ENCODE assay signal across 1 cellular context in the genomic region with DNA sequence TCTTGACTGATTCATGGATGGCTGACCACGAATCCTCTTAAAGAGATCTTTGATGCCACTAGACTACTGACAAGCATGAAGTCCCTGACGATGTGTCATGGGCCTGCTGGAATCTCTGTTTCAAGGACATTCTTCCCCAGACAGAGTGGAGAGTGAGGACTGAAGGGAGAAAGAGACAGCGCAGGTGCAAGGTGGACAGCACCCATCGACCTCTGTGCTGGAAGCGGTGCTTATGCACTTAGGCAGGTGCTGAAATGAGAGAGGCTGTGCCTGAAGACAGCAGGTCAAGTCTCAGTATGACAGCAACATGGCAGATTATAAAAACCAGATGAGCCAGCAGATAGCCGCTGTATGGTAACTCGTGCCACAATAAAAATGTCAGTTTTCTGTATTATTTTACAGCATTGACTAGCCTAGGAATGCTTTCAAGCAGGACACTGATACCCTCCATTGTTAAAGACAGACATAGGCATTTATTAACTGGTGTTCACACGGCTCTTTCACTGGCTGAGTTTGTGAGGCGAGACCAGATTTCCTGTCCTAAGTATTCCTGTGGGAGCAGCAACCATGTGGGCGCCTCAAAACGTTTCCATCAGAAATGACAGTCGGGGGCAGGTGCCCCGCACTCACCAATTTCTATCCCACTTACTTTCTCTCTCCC.
TF ChIP-seq lines count a peak whose summit lies in the region.

No MANE protein-coding gene starts in this region.

TF ChIP-seq in SK-N-SH treated with all-trans-retinoic acid at 6 μM for 48 hours, 23 proteins besides CTCF, POLR2A, EP300 and RAD21 (continued from another document):
- TF ChIP-seq, protein P1, sequence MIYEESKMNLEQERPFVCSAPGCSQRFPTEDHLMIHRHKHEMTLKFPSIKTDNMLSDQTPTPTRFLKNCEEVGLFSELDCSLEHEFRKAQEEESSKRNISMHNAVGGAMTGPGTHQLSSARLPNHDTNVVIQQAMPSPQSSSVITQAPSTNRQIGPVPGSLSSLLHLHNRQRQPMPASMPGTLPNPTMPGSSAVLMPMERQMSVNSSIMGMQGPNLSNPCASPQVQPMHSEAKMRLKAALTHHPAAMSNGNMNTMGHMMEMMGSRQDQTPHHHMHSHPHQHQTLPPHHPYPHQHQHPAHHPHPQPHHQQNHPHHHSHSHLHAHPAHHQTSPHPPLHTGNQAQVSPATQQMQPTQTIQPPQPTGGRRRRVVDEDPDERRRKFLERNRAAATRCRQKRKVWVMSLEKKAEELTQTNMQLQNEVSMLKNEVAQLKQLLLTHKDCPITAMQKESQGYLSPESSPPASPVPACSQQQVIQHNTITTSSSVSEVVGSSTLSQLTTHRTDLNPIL (CRISPR knock-in tag; IDR thresholded peaks at IDR 0.05; ENCODE audit: low read depth) = no peak
- TF ChIP-seq ISL1 (CRISPR knock-in tag; IDR thresholded peaks at IDR 0.05) (no peak), TCF4 (CRISPR knock-in tag; IDR thresholded peaks at IDR 0.05; ENCODE audit: borderline replicate concordance) (no peak)
